9 cellular contexts compared by ENCODE assay signal in the genomic region with DNA sequence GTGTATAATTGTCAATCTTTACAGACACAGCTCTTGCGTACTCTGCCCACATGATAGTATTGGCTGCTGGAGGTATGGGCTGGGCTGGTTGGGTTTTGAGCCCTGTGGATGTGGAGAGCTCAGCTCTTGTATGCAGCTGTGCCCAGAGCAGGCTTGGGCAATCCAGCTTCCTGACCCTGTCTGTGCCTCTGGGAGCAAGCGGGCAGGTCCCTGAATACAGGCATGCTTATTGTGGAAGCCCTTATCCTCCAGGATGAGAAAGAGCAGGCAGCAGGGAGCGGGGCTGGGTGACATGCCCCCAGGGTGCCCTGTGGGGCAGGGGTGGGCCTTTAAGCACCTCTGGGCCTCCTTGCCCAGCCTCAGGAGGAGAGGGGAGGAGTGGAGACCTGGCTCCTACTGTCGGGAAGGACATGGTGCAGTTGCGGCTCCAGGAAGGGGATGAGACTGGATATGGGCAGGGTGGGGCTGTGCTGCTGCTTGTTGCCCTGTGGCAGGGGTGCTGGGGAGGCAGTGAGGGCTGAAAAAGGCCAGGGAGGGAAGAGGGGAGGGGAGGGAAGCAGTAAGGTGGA. TPM values are rescaled to one million over a fixed set of nuclear protein-coding genes. Genes with fewer than 3 reads are reported as not detected.
DNase-seq lines count a peak whose midpoint lies in the region; ATAC-seq and TF ChIP-seq lines count a peak whose summit lies in the region.
"Had no signal": no experiment of that assay in that cellular context is flagged by ENCODE, and none has a peak within 500 bp of the region (broad histone marks: within the 10 kb centered on the region; RNA-seq: fewer than 3 reads in every experiment).

No MANE protein-coding gene starts in this region.

- peaks cover 0 to 44% (median 4%) of the 10 kb centered on the region in 9 donors for H3K36me3 ChIP-seq in heart right ventricle
- H3K36me3 ChIP-seq in SJCRH30 = no peaks in the 10 kb centered on the region; the same call in 1 of the 2 replicates

- TF ChIP-seq CTCF in heart right ventricle (IDR thresholded peaks at IDR 0.05) (no peak), progenitor cell of endocrine pancreas (IDR thresholded peaks at IDR 0.05; ENCODE audit: unreplicated experiment) (no peak)

- no peaks in the 10 kb centered on the region for H3K9me3 Mint-ChIP-seq in activated T-helper 2 cell treated with anti-CD3 and anti-CD28 coated beads, Interferon-gamma antibody, Interleukin-2, Interleukin-4, amounts not matched to agents 10 μg/mL and 5 μg/mL and 100 μg/mL, durations not matched to agents 14 hours and 24 hours and 36 hours
- no peaks in the 10 kb centered on the region for H3K9me3 Mint-ChIP-seq in progenitor cell of endocrine pancreas (ENCODE audit: low read depth)

- H3K27me3 ChIP-seq in heart right ventricle = no peaks in the 10 kb centered on the region
- H3K27me3 ChIP-seq in SJCRH30 = no peaks in the 10 kb centered on the region

- H3K9me3 ChIP-seq in heart right ventricle (no peaks in the 10 kb centered on the region), SJCRH30 (replicated peaks) (no peaks in the 10 kb centered on the region)

- peak overlapping the region; percentile 70 for H3K27ac Mint-ChIP-seq in activated T-helper 2 cell treated with anti-CD3 and anti-CD28 coated beads, Interferon-gamma antibody, Interleukin-2, Interleukin-4, amounts not matched to agents 10 μg/mL and 5 μg/mL and 100 μg/mL, durations not matched to agents 14 hours and 24 hours and 36 hours
- peak overlapping the region; percentile 93 for H3K27ac Mint-ChIP-seq in progenitor cell of endocrine pancreas

- H3K27me3 Mint-ChIP-seq in activated T-helper 2 cell treated with anti-CD3 and anti-CD28 coated beads, Interferon-gamma antibody, Interleukin-2, Interleukin-4, amounts not matched to agents 10 μg/mL and 5 μg/mL and 100 μg/mL, durations not matched to agents 14 hours and 24 hours and 36 hours (ENCODE audit: low read depth) = no peaks in the 10 kb centered on the region
- no peaks in the 10 kb centered on the region for H3K27me3 Mint-ChIP-seq in progenitor cell of endocrine pancreas

- peak overlapping the region in 1 of 10 donors; percentile 1 for H3K4me3 ChIP-seq in heart right ventricle
- no peak overlapping the region for H3K4me3 ChIP-seq in SJCRH30

- no peak overlapping the region for H3K4me3 Mint-ChIP-seq in activated T-helper 2 cell treated with anti-CD3 and anti-CD28 coated beads, Interferon-gamma antibody, Interleukin-2, Interleukin-4, amounts not matched to agents 10 μg/mL and 5 μg/mL and 100 μg/mL, durations not matched to agents 14 hours and 24 hours and 36 hours (ENCODE audit: low read depth)
- H3K4me3 Mint-ChIP-seq in progenitor cell of endocrine pancreas (ENCODE audit: low read depth) = no peak overlapping the region

- H3K4me1 Mint-ChIP-seq in activated T-helper 2 cell treated with anti-CD3 and anti-CD28 coated beads, Interferon-gamma antibody, Interleukin-2, Interleukin-4, amounts not matched to agents 10 μg/mL and 5 μg/mL and 100 μg/mL, durations not matched to agents 14 hours and 24 hours and 36 hours (ENCODE audit: low read depth) = peaks cover 49% of the 10 kb centered on the region
- H3K4me1 Mint-ChIP-seq in progenitor cell of endocrine pancreas (ENCODE audit: low read depth) = peaks cover 53% of the 10 kb centered on the region

- peaks cover 31% of the 10 kb centered on the region for H3K36me3 Mint-ChIP-seq in activated T-helper 2 cell treated with anti-CD3 and anti-CD28 coated beads, Interferon-gamma antibody, Interleukin-2, Interleukin-4, amounts not matched to agents 10 μg/mL and 5 μg/mL and 100 μg/mL, durations not matched to agents 14 hours and 24 hours and 36 hours (ENCODE audit: low read depth)
- H3K36me3 Mint-ChIP-seq in progenitor cell of endocrine pancreas (ENCODE audit: insufficient read depth) = peaks cover 12% of the 10 kb centered on the region

- peak; percentile 13 for DNase-seq in GF-D8 (lab: John Stamatoyannopoulos, UW)
- DNase-seq in activated T-helper 2 cell treated with anti-CD3 and anti-CD28 coated beads, Interferon-gamma antibody, Interleukin-2, Interleukin-4, amounts not matched to agents 10 μg/mL and 5 μg/mL and 100 μg/mL, durations not matched to agents 14 hours and 24 hours and 36 hours (ENCODE audit: low spot score) = no peak
- no peak for DNase-seq in heart right ventricle
- no peak for DNase-seq in progenitor cell of endocrine pancreas (ENCODE audit: low spot score, unreplicated experiment)
- no peak for DNase-seq in dermis blood vessel endothelial cell
- no peak for DNase-seq in SJCRH30

- peaks cover 41 to 100% (median 96%) of the 10 kb centered on the region in 9 donors for H3K4me1 ChIP-seq in heart right ventricle
- peaks cover 23% of the 10 kb centered on the region for H3K4me1 ChIP-seq in SJCRH30

- ATAC-seq in heart right ventricle = peak in 3 of 8 donors; percentile 2 to 29 (median 6)
- ATAC-seq in HG03442 (IDR thresholded peaks at IDR 0.05; ENCODE audit: unreplicated experiment) = no peak
- no peak for ATAC-seq in HG02938 (IDR thresholded peaks at IDR 0.05; ENCODE audit: unreplicated experiment)

- H3K27ac ChIP-seq in heart right ventricle (peak overlapping the region; percentile 6 to 92 (median 79)), SJCRH30 (no peak overlapping the region; the same call in 1 of the 2 replicates)

- 71 to 73% methylated on average over 5 of the region's 5 CpGs for WGBS in heart right ventricle, 2 donors

- intact Hi-C loops in activated T-helper 2 cell treated with anti-CD3 and anti-CD28 coated beads, Interferon-gamma antibody, Interleukin-2, Interleukin-4, amounts not matched to agents 10 μg/mL and 5 μg/mL and 100 μg/mL, durations not matched to agents 14 hours and 24 hours and 36 hours (cut with micrococcal nuclease) = loop anchor here (1.0 to 2.0 kb wide), 4 partner anchors 36 to 126 kb away; no protein-coding TSS in a partner anchor
- intact Hi-C loops in heart right ventricle (cut with DNase I) = loop anchor here (1.0 to 5.0 kb wide), 10 partner anchors 38 to 123 kb away; no protein-coding TSS in a partner anchor

RNA-seq across cellular contexts. Expression of gene SH2D4B, which starts 32.7 kb away (rescaled TPM):
- 0.05 TPM in 1 of 2 replicates, not detected in the other for total RNA-seq in activated T-helper 2 cell treated with anti-CD3 and anti-CD28 coated beads, Interferon-gamma antibody, Interleukin-2, Interleukin-4, amounts not matched to agents 10 μg/mL and 5 μg/mL and 100 μg/mL, durations not matched to agents 14 hours and 24 hours and 36 hours
- total RNA-seq in heart right ventricle (not detected), progenitor cell of endocrine pancreas (0.11 and 0.12 TPM in 2 replicates), dermis blood vessel endothelial cell (0.05 and 0.34 TPM in 2 replicates)
- not detected for polyA plus RNA-seq in heart right ventricle
- not detected in 2 replicates for total RNA-seq in SJCRH30 (2014; rRNA removed; shearing (Covaris generic))
- total RNA-seq: LHCN-M2 had no signal

RNA-seq across cellular contexts. Expression of gene TSPAN14, which starts 50.9 kb away (rescaled TPM):
- 45.4 and 51.1 TPM in 2 replicates for total RNA-seq in activated T-helper 2 cell treated with anti-CD3 and anti-CD28 coated beads, Interferon-gamma antibody, Interleukin-2, Interleukin-4, amounts not matched to agents 10 μg/mL and 5 μg/mL and 100 μg/mL, durations not matched to agents 14 hours and 24 hours and 36 hours
- total RNA-seq in heart right ventricle = 10 to 100 TPM; 21.7 to 57.2 (median 27.6) TPM
- polyA plus RNA-seq in heart right ventricle = 10 to 100 TPM; 16.9 to 35.0 TPM
- total RNA-seq in progenitor cell of endocrine pancreas = 126 TPM in 2 replicates
- total RNA-seq in dermis blood vessel endothelial cell = 91.0 and 148 TPM in 2 replicates
- 37.7 and 40.4 TPM in 2 replicates for total RNA-seq in SJCRH30 (2014; rRNA removed; shearing (Covaris generic))
